36 cellular contexts compared by ENCODE assay signal in genomic region chr1:64692911-64693310, GRCh38.
"Had no signal": no experiment of that assay in that cellular context is flagged by ENCODE, and none has a peak within 500 bp of the region (broad histone marks: within the 10 kb centered on the region; RNA-seq: fewer than 3 reads in every experiment).

No MANE protein-coding gene starts in this region.

- H3K27ac Mint-ChIP-seq: activated B cell treated with CpG ODN at 0.5 μM for 24 hours; activated CD4-positive, alpha-beta memory T cell treated with anti-CD3 and anti-CD28 coated beads for 36 hours; activated naive CD4-positive, alpha-beta T cell treated with anti-CD3 and anti-CD28 coated beads for 36 hours; activated naive CD4-positive, alpha-beta T cell treated with anti-CD3 and anti-CD28 coated beads, Interleukin-2, amount 50 U/mL, for 72 hours; activated T-helper 1 cell treated with anti-CD3 and anti-CD28 coated beads, Interleukin-12 subunit alpha, Interleukin-12 subunit beta, Interleukin-2, Interleukin-4 antibody, amounts not matched to agents 30 ng/mL and 10 ng/mL and 1 ng/mL, durations not matched to agents 14 hours and 24 hours and 36 hours had no signal

- DNase-seq: activated B cell treated with CpG ODN at 0.5 μM for 24 hours; activated CD4-positive, alpha-beta memory T cell treated with anti-CD3 and anti-CD28 coated beads for 36 hours; activated CD4-positive, alpha-beta T cell treated with anti-CD3 and anti-CD28 coated beads for 4 hours; activated CD4-positive, alpha-beta T cell treated with anti-CD3 and anti-CD28 coated beads, Interleukin-2, amount 50 U/mL, for 1 hour; activated CD4-positive, CD25-positive, alpha-beta regulatory T cell treated with anti-CD3 and anti-CD28 coated beads, Interleukin-2, amount 50 U/mL, for 72 hours; activated CD8-positive, alpha-beta memory T cell treated with anti-CD3 and anti-CD28 coated beads, Interleukin-2, amount 50 U/mL, for 4 hours; activated gamma-delta T cell treated with Interleukin-2 at 50 U/mL for 16 hours; activated naive CD4-positive, alpha-beta T cell treated with anti-CD3 and anti-CD28 coated beads for 36 hours; activated T-cell treated with anti-CD3 and anti-CD28 coated beads for 4 hours; activated T-cell treated with anti-CD3 and anti-CD28 coated beads, Interleukin-2, amount 50 U/mL, for 4 hours; anterior cingulate cortex; Kasumi-1; KG1; MM.1S; MV-4-11; NCI-H1092 treated with DMSO at 0.1 percent for 48 hours; NCI-H1417; NCI-H146; NCI-H187; NCI-H2029 treated with DMSO at 0.1 percent for 48 hours; NCI-H2107; NCI-H2171; NCI-H510A; NCI-H526; NCI-H748 treated with DMSO at 0.1 percent for 48 hours; NK-92 treated with Interleukin-12 subunit alpha and Interleukin-12 subunit beta, amount 100 ng/mL, for 24 hours; Right ventricle myocardium superior; SW 1271; T-helper 1 cell; T-helper 2 cell; T-helper 9 cell had no signal

- H3K4me3 ChIP-seq: cardiac muscle cell had no signal

- H3K27me3 ChIP-seq: cardiac muscle cell had no signal

- H3K36me3 Mint-ChIP-seq: activated CD4-positive, alpha-beta memory T cell treated with anti-CD3 and anti-CD28 coated beads for 36 hours; activated naive CD4-positive, alpha-beta T cell treated with anti-CD3 and anti-CD28 coated beads, Interleukin-2, amount 50 U/mL, for 72 hours had no signal

- H3K4me1 Mint-ChIP-seq: activated B cell treated with CpG ODN at 0.5 μM for 24 hours, brain had no signal

- H3K27me3 Mint-ChIP-seq: brain had no signal

- H3K27ac ChIP-seq: cardiac muscle cell, VCaP had no signal

- H3K4me3 Mint-ChIP-seq: activated B cell treated with CpG ODN at 0.5 μM for 24 hours; activated CD4-positive, alpha-beta memory T cell treated with anti-CD3 and anti-CD28 coated beads for 36 hours; activated naive CD4-positive, alpha-beta T cell treated with anti-CD3 and anti-CD28 coated beads for 36 hours; activated T-cell treated with anti-CD3 and anti-CD28 coated beads, Interleukin-2, amount 50 U/mL, for 4 hours; activated T-helper 1 cell treated with anti-CD3 and anti-CD28 coated beads, Interleukin-12 subunit alpha, Interleukin-12 subunit beta, Interleukin-2, Interleukin-4 antibody, amounts not matched to agents 30 ng/mL and 10 ng/mL and 1 ng/mL, durations not matched to agents 14 hours and 24 hours and 36 hours; brain had no signal

- H3K9me3 Mint-ChIP-seq: activated B cell treated with CpG ODN at 0.5 μM for 24 hours; activated CD4-positive, alpha-beta memory T cell treated with anti-CD3 and anti-CD28 coated beads for 36 hours; activated naive CD4-positive, alpha-beta T cell treated with anti-CD3 and anti-CD28 coated beads for 36 hours; activated naive CD4-positive, alpha-beta T cell treated with anti-CD3 and anti-CD28 coated beads, Interleukin-2, amount 50 U/mL, for 72 hours; activated T-cell treated with anti-CD3 and anti-CD28 coated beads, Interleukin-2, amount 50 U/mL, for 4 hours; activated T-helper 1 cell treated with anti-CD3 and anti-CD28 coated beads, Interleukin-12 subunit alpha, Interleukin-12 subunit beta, Interleukin-2, Interleukin-4 antibody, amounts not matched to agents 30 ng/mL and 10 ng/mL and 1 ng/mL, durations not matched to agents 14 hours and 24 hours and 36 hours; brain had no signal
